ENCODE assay signal across 27 cellular contexts in genomic region chr17:72262748-72263147, GRCh38.
"Had no signal": no experiment of that assay in that cellular context is flagged by ENCODE, and none has a peak within 500 bp of the region (broad histone marks: within the 10 kb centered on the region; RNA-seq: fewer than 3 reads in every experiment).

No MANE protein-coding gene starts in this region.

- H3K9me3 Mint-ChIP-seq: dendritic cell treated with granulocyte-macrophage colony-stimulating factor and Interleukin-4, amounts not matched to agents 40 ng/mL and 50 ng/mL, for 4 days had no signal

- ATAC-seq: effector memory CD8-positive, alpha-beta T cell; esophagus mucosa; gastrocnemius medialis; heart right ventricle; left cardiac atrium; left lung; left ventricle myocardium superior; lower lobe of right lung; mucosa of descending colon had no signal

- H3K27ac ChIP-seq: colonic mucosa, epithelial cell of prostate, esophagus squamous epithelium, gastrocnemius medialis, heart right ventricle, left lung, lower lobe of right lung had no signal

- FAIRE-seq: endometrium, islet of Langerhans had no signal

- H3K27me3 ChIP-seq: colonic mucosa, gastrocnemius medialis had no signal

- H3K36me3 ChIP-seq: colonic mucosa, esophagus squamous epithelium, gastrocnemius medialis, heart right ventricle, left lung, lower lobe of right lung had no signal

- H3K9me3 ChIP-seq: colonic mucosa, esophagus squamous epithelium, gastrocnemius medialis, heart right ventricle, lower lobe of right lung, mucosa of descending colon had no signal

- H3K4me3 ChIP-seq: colonic mucosa, esophagus squamous epithelium, gastrocnemius medialis, heart right ventricle, left lung, lower lobe of right lung, mucosa of descending colon had no signal

- H3K27ac Mint-ChIP-seq: dendritic cell treated with granulocyte-macrophage colony-stimulating factor and Interleukin-4, amounts not matched to agents 40 ng/mL and 50 ng/mL, for 4 days; effector memory CD8-positive, alpha-beta T cell; endodermal cell; mesothelial cell of epicardium had no signal

- H3K4me1 ChIP-seq: colonic mucosa, gastrocnemius medialis, heart right ventricle, left lung, lower lobe of right lung had no signal

- H3K36me3 Mint-ChIP-seq: mesothelial cell of epicardium, naive B cell had no signal

- H3K27me3 Mint-ChIP-seq: dendritic cell treated with granulocyte-macrophage colony-stimulating factor and Interleukin-4, amounts not matched to agents 40 ng/mL and 50 ng/mL, for 4 days; effector memory CD8-positive, alpha-beta T cell; naive B cell had no signal

- DNase-seq: colonic mucosa; cortex of kidney; effector CD8-positive, alpha-beta T cell; effector memory CD8-positive, alpha-beta T cell; endodermal cell; erythroblast; esophagus squamous epithelium; foreskin fibroblast; foreskin melanocyte; gastrocnemius medialis; glutamatergic neuron; head of caudate nucleus; heart right ventricle; hippocampal formation; left cardiac atrium; left lung; left ventricle myocardium superior; lower lobe of right lung; mesenchymal stem cell; mucosa of descending colon; naive B cell had no signal

- H3K4me3 Mint-ChIP-seq: dendritic cell treated with granulocyte-macrophage colony-stimulating factor and Interleukin-4, amounts not matched to agents 40 ng/mL and 50 ng/mL, for 4 days; effector memory CD8-positive, alpha-beta T cell; endodermal cell; mesothelial cell of epicardium; naive B cell had no signal

- H3K4me1 Mint-ChIP-seq: naive B cell had no signal
